Comparison of ENCODE assay signal across 1 cellular context in genomic region chr1:145884675-145885074, GRCh38.
TF ChIP-seq lines count a peak whose summit lies in the region.

No MANE protein-coding gene starts in this region.

TF ChIP-seq in IMR-90, 13 proteins besides CTCF, POLR2A, EP300 and RAD21:
- TF ChIP-seq ELK1 (IDR thresholded peaks at IDR 0.05; ENCODE audit: borderline replicate concordance, low read depth, low read length) (no peak), BHLHE40 (IDR thresholded peaks at IDR 0.05; ENCODE audit: low read depth, low read length) (no peak), RFX5 (IDR thresholded peaks at IDR 0.05; ENCODE audit: low read depth, low read length) (no peak), RCOR1 (IDR thresholded peaks at IDR 0.05; ENCODE audit: insufficient replicate concordance, low read length) (no peak), MAZ (IDR thresholded peaks at IDR 0.05; ENCODE audit: borderline replicate concordance, low read depth, low read length) (no peak), FOS (IDR thresholded peaks at IDR 0.05; ENCODE audit: low read depth, low read length) (no peak), CHD1 (IDR thresholded peaks at IDR 0.05; ENCODE audit: low read depth, low read length) (no peak), MAFK (IDR thresholded peaks at IDR 0.05; ENCODE audit: low read depth, low read length) (no peak), USF2 (IDR thresholded peaks at IDR 0.05; ENCODE audit: low read depth, low read length) (no peak), CEBPB (IDR thresholded peaks at IDR 0.05; ENCODE audit: low read depth, low read length) (no peak), MXI1 (IDR thresholded peaks at IDR 0.05; ENCODE audit: borderline replicate concordance, low read depth, low read length) (no peak), SMC3 (IDR thresholded peaks at IDR 0.05; ENCODE audit: low read depth, low read length) (no peak)
TF ChIP-seq in IMR-90: peak in this region for 0.
